ENCODE assay signal across 8 cellular contexts in the genomic region with DNA sequence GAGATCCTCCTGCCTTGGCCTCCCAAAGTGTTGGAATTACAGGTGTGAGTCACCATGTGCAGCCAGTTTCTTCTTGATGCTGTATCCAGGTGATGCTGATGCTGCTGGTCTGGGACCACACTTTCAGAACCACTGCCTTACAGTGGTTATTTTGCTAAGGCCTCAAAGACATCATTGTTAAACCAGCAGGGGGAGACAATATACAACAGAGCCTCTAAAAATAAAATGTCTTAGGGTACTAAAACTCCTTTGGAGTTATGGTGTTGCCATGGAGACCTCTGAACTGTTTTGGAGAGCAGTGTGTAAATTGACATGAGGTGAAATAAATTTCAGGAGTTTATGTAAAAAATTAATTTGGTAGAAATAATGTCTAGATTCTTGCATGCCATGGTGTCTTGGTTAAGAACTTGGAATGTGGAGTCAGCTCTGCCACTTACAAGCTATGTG. TPM values are rescaled to one million over a fixed set of nuclear protein-coding genes. Genes with fewer than 3 reads are reported as not detected.
DNase-seq lines count a peak whose midpoint lies in the region; ATAC-seq and TF ChIP-seq lines count a peak whose summit lies in the region.

No MANE protein-coding gene starts in this region.

- H3K27me3 ChIP-seq in Caco-2 (replicated peaks; ENCODE audit: control insufficient read depth, insufficient read depth, low read length) (no peaks in the 10 kb centered on the region), H7 (ENCODE audit: control insufficient read depth, insufficient read depth, low read length) (peaks cover 9% of the 10 kb centered on the region)

- H3K4me3 ChIP-seq in Caco-2 (ENCODE audit: low read depth, low read length) = no peak overlapping the region
- H3K4me3 ChIP-seq in H7 (ENCODE audit: insufficient read depth, low read depth, low read length) = no peak overlapping the region

- H3K27me3 Mint-ChIP-seq in Caco-2 (ENCODE audit: insufficient read depth, unreplicated experiment) = peaks cover 2% of the 10 kb centered on the region
- H3K27me3 Mint-ChIP-seq in WTC11 (ENCODE audit: low read depth) = peaks cover 55% of the 10 kb centered on the region
- H3K27me3 Mint-ChIP-seq in nephron progenitor cell (ENCODE audit: low read depth, poor library complexity) = peaks cover 17% of the 10 kb centered on the region

- TF ChIP-seq CTCF in Caco-2 (IDR thresholded peaks at IDR 0.05; ENCODE audit: insufficient read depth in 1 of 2, low read depth in 1 of 2, low read length in 1 of 2, severe bottlenecking in 1 of 2, unreplicated experiment in 1 of 2) (peak; percentile 66 to 73), WTC11 (IDR thresholded peaks at IDR 0.05) (peak; percentile 34; the same call in 1 of the 2 replicates), nephron progenitor cell (IDR thresholded peaks at IDR 0.05) (peak; percentile 57)

- DNase-seq in Caco-2 = peak in 1 of 2 experiments; percentile 69
- DNase-seq in H7 = peak; percentile 53
- peak; percentile 76 for DNase-seq in NCI-H2227 (lab: John Stamatoyannopoulos, UW; ENCODE audit: unreplicated experiment)
- no peak for DNase-seq in WTC11 (ENCODE audit: low spot score)
- peak; percentile 73 for DNase-seq in fibroblast of gingiva (ENCODE audit: low read depth)
- peak; percentile 18 for DNase-seq in nephron progenitor cell
- no peak for DNase-seq in islet precursor cell
- no peak for DNase-seq in stimulated activated CD8-positive, alpha-beta memory T cell treated with anti-CD3 and anti-CD28 coated beads, Interleukin-4, amount 100 ng/mL, for 48 hours

- CTCF ChIA-PET in Caco-2 (lab: Charles Lee) = interaction anchor here (1.0 to 3.0 kb wide), 5 partner anchors 19 to 86 kb away, joined by 3 to 47 read pairs (median 14); partner anchors contain the start of gene PIGH
- CTCF ChIA-PET in WTC11 (lab: Charles Lee) = interaction anchor here (0.6 to 3.7 kb wide), 28 partner anchors 9 to 323 kb away, joined by 3 to 49 read pairs (median 4); partner anchors contain the start of genes ATP6V1D, PIGH, RDH11 and VTI1B

- H3K4me3 Mint-ChIP-seq in Caco-2 (ENCODE audit: unreplicated experiment) = peak overlapping the region; percentile 90
- H3K4me3 Mint-ChIP-seq in WTC11 = peak overlapping the region; percentile 92
- peak overlapping the region; percentile 93 for H3K4me3 Mint-ChIP-seq in nephron progenitor cell

- peaks cover 14% of the 10 kb centered on the region for H3K36me3 Mint-ChIP-seq in Caco-2 (ENCODE audit: insufficient read depth, unreplicated experiment)
- H3K36me3 Mint-ChIP-seq in WTC11 = peaks cover 3% of the 10 kb centered on the region
- H3K36me3 Mint-ChIP-seq in nephron progenitor cell (ENCODE audit: low read depth) = peaks cover 3% of the 10 kb centered on the region

- no TSS peak for BruUV-seq in Caco-2 (replicated peaks; lab: Mats Ljungman, UMichigan)

- no peak; the same call in 1 of the 2 replicates for ATAC-seq in WTC11

- H3K27ac Mint-ChIP-seq in Caco-2 (ENCODE audit: unreplicated experiment) (peak overlapping the region; percentile 97), WTC11 (peak overlapping the region; percentile 80), nephron progenitor cell (peak overlapping the region; percentile 96)

- no peaks in the 10 kb centered on the region for H3K9me3 ChIP-seq in Caco-2

- peaks cover 16% of the 10 kb centered on the region for H3K4me1 Mint-ChIP-seq in Caco-2 (ENCODE audit: low read depth, unreplicated experiment)
- peaks cover 35% of the 10 kb centered on the region for H3K4me1 Mint-ChIP-seq in WTC11
- H3K4me1 Mint-ChIP-seq in nephron progenitor cell = peaks cover 40% of the 10 kb centered on the region

- POLR2A ChIA-PET in Caco-2 (lab: Charles Lee) = interaction anchor here (0.7 to 1.5 kb wide), 3 partner anchors 48 to 86 kb away, joined by 3 to 6 read pairs (median 4); partner anchors contain the start of gene RDH11
- POLR2A ChIA-PET in WTC11 (lab: Charles Lee) = interaction anchor here (0.8 to 3.8 kb wide), 5 partner anchors 11 to 86 kb away, joined by 3 to 25 read pairs (median 4); partner anchors contain the start of genes PIGH and RDH11

- H3K36me3 ChIP-seq in Caco-2 (ENCODE audit: control insufficient read depth, insufficient read depth, low read length) = no peaks in the 10 kb centered on the region
- no peaks in the 10 kb centered on the region for H3K36me3 ChIP-seq in H7 (replicated peaks; ENCODE audit: control insufficient read depth, insufficient read depth, low read length)

- no peaks in the 10 kb centered on the region for H3K9me3 Mint-ChIP-seq in Caco-2 (ENCODE audit: unreplicated experiment)
- no peaks in the 10 kb centered on the region for H3K9me3 Mint-ChIP-seq in WTC11
- no peaks in the 10 kb centered on the region for H3K9me3 Mint-ChIP-seq in nephron progenitor cell

- intact Hi-C loops in Caco-2 (cut with micrococcal nuclease; ENCODE audit: unreplicated experiment) = loop anchor here (1.0 to 2.0 kb wide), 7 partner anchors 18 to 86 kb away; partner anchors contain the start of genes PIGH, RDH11 and VTI1B

- peaks cover 5% of the 10 kb centered on the region; the same call in 1 of the 2 replicates for H3K4me1 ChIP-seq in Caco-2

TF ChIP-seq in WTC11, 78 proteins besides CTCF, POLR2A, EP300 and RAD21:
- TF ChIP-seq, protein P1, sequence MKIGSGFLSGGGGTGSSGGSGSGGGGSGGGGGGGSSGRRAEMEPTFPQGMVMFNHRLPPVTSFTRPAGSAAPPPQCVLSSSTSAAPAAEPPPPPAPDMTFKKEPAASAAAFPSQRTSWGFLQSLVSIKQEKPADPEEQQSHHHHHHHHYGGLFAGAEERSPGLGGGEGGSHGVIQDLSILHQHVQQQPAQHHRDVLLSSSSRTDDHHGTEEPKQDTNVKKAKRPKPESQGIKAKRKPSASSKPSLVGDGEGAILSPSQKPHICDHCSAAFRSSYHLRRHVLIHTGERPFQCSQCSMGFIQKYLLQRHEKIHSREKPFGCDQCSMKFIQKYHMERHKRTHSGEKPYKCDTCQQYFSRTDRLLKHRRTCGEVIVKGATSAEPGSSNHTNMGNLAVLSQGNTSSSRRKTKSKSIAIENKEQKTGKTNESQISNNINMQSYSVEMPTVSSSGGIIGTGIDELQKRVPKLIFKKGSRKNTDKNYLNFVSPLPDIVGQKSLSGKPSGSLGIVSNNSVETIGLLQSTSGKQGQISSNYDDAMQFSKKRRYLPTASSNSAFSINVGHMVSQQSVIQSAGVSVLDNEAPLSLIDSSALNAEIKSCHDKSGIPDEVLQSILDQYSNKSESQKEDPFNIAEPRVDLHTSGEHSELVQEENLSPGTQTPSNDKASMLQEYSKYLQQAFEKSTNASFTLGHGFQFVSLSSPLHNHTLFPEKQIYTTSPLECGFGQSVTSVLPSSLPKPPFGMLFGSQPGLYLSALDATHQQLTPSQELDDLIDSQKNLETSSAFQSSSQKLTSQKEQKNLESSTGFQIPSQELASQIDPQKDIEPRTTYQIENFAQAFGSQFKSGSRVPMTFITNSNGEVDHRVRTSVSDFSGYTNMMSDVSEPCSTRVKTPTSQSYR (CRISPR knock-in tag; IDR thresholded peaks at IDR 0.05) = no peak
- TF ChIP-seq, protein P2, sequence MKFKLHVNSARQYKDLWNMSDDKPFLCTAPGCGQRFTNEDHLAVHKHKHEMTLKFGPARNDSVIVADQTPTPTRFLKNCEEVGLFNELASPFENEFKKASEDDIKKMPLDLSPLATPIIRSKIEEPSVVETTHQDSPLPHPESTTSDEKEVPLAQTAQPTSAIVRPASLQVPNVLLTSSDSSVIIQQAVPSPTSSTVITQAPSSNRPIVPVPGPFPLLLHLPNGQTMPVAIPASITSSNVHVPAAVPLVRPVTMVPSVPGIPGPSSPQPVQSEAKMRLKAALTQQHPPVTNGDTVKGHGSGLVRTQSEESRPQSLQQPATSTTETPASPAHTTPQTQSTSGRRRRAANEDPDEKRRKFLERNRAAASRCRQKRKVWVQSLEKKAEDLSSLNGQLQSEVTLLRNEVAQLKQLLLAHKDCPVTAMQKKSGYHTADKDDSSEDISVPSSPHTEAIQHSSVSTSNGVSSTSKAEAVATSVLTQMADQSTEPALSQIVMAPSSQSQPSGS (CRISPR knock-in tag; IDR thresholded peaks at IDR 0.05; ENCODE audit: borderline replicate concordance, low read depth) = no peak

RNA-seq across cellular contexts. Expression of gene ARG2, which starts 1.1 kb away (rescaled TPM):
- total RNA-seq in Caco-2 (2022) (22.6 and 22.8 TPM in 2 replicates), WTC11 (2021) (29.8 to 38.5 TPM (median 33.0 TPM) in 3 replicates)
- 32.1 and 40.9 TPM in 2 replicates for total RNA-seq in H7 (2014; rRNA removed; shearing (Covaris generic))

RNA-seq across cellular contexts. Expression of gene PIGH, which starts 18.6 kb away (rescaled TPM):
- total RNA-seq in Caco-2 (2022) (16.9 and 20.4 TPM in 2 replicates), WTC11 (2021) (6.6 to 7.8 TPM (median 6.8 TPM) in 3 replicates)
- 8.2 and 8.8 TPM in 2 replicates for total RNA-seq in H7 (2014; rRNA removed; shearing (Covaris generic))

RNA-seq across cellular contexts. Expression of gene VTI1B, which starts 55.8 kb away (rescaled TPM):
- total RNA-seq in Caco-2 (2022) (102 and 117 TPM in 2 replicates), WTC11 (2021) (108 to 133 TPM (median 123 TPM) in 3 replicates)
- 61.2 and 65.3 TPM in 2 replicates for total RNA-seq in H7 (2014; rRNA removed; shearing (Covaris generic))

Comparison
In these comparisons a context has a peak if more than half of its experiments do, and no peak if none do; other contexts are left out.
1. DNase-seq: peak in H7 (single experiment), NCI-H2227 (single experiment), fibroblast of gingiva (single experiment) and nephron progenitor cell (single experiment); none in WTC11 (single experiment), islet precursor cell (single experiment) and stimulated activated CD8-positive, alpha-beta memory T cell treated with anti-CD3 and anti-CD28 coated beads, Interleukin-4, amount 100 ng/mL, for 48 hours (single experiment).
2. Peak in every context shown above with its lines, with median percentiles within 50 percentile points of each other: H3K27ac Mint-ChIP-seq, H3K4me3 Mint-ChIP-seq and CTCF ChIP-seq.